20 cellular contexts compared by ENCODE assay signal in the genomic region with DNA sequence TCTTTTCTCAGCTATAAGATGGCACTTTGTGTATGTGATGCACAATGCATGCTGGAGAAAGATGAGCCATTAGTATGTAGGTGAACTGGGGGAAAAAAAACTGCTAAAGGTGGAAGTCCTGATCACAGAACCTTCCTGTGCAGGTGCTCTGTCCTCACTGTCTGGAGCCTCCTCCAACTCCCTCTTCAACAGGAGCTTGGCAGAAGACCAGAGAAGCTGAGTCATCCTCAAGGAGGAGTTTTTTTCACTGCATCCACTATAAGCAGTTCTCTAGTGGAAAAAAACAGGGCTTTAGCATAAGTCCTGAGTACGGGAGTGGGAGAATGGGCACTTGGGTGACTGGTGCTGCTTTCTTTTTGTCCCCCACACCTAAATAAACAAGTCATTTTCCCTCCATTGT.
DNase-seq lines count a peak whose midpoint lies in the region; ATAC-seq and TF ChIP-seq lines count a peak whose summit lies in the region.
"Had no signal": no experiment of that assay in that cellular context is flagged by ENCODE, and none has a peak within 500 bp of the region (broad histone marks: within the 10 kb centered on the region; RNA-seq: fewer than 3 reads in every experiment).

No MANE protein-coding gene starts in this region.

- H3K36me3 Mint-ChIP-seq in mesothelial cell of epicardium, result no peaks in the 10 kb centered on the region
- H3K36me3 Mint-ChIP-seq: brain had no signal

- peaks cover 6% of the 10 kb centered on the region for H3K9me3 Mint-ChIP-seq in mesothelial cell of epicardium

- in situ Hi-C loops in transverse colon (cut with MboI; ENCODE audit: low pct_ligation_motif_present in 1 of 4, low pct_unique_long_range_greater_than_20kb in 1 of 4, low sequenced_read_pairs in 3 of 4), result no loop called here

- peaks cover 0 to 14% (median 5%) of the 10 kb centered on the region in 4 donors for H3K4me1 ChIP-seq in transverse colon
- H3K4me1 ChIP-seq: heart right ventricle had no signal

- no peak for TF ChIP-seq EP300 in transverse colon (IDR thresholded peaks at IDR 0.05; ENCODE audit: low read depth)

- no peaks in the 10 kb centered on the region for H3K27me3 ChIP-seq in transverse colon
- H3K27me3 ChIP-seq: BLaER1 treated with 17β-estradiol and CSF1 and Interleukin-3, amounts not matched to agents 10 nM and 100 nM; heart right ventricle had no signal

- no peak for TF ChIP-seq POLR2A in transverse colon (IDR thresholded peaks at IDR 0.05)

- no peaks in the 10 kb centered on the region for H3K4me1 Mint-ChIP-seq in mesothelial cell of epicardium
- H3K4me1 Mint-ChIP-seq: activated CD4-positive, alpha-beta T cell treated with anti-CD3 and anti-CD28 coated beads, Interleukin-2, amount 10 ng/mL, durations not matched to agents 7 days and 5 days had no signal

- H3K36me3 ChIP-seq in transverse colon, result no peaks in the 10 kb centered on the region
- H3K36me3 ChIP-seq: BLaER1 treated with 17β-estradiol and CSF1 and Interleukin-3, amounts not matched to agents 10 nM and 100 nM; heart right ventricle had no signal

- no peak overlapping the region for H3K4me3 Mint-ChIP-seq in mesothelial cell of epicardium
- H3K4me3 Mint-ChIP-seq: activated CD4-positive, alpha-beta T cell treated with anti-CD3 and anti-CD28 coated beads, Interleukin-2, amount 10 ng/mL, durations not matched to agents 7 days and 5 days; brain had no signal

- H3K27me3 Mint-ChIP-seq in mesothelial cell of epicardium (ENCODE audit: low read depth), result peaks cover 13% of the 10 kb centered on the region
- H3K27me3 Mint-ChIP-seq: activated CD4-positive, alpha-beta T cell treated with anti-CD3 and anti-CD28 coated beads, Interleukin-2, amount 10 ng/mL, durations not matched to agents 7 days and 5 days had no signal

- H3K27ac ChIP-seq in transverse colon, result no peak overlapping the region
- H3K27ac ChIP-seq: 22Rv1; BLaER1 treated with 17β-estradiol and CSF1 and Interleukin-3, amounts not matched to agents 10 nM and 100 nM; heart right ventricle had no signal

- intact Hi-C loops in transverse colon (cut with DNase I; ENCODE audit: low total_unique reads), result no loop called here

- H3K4me3 ChIP-seq in transverse colon, result no peak overlapping the region
- H3K4me3 ChIP-seq: BLaER1 treated with 17β-estradiol and CSF1 and Interleukin-3, amounts not matched to agents 10 nM and 100 nM; heart right ventricle had no signal

- TF ChIP-seq CTCF in transverse colon (IDR thresholded peaks at IDR 0.05) (no peak), mesothelial cell of epicardium (IDR thresholded peaks at IDR 0.05; ENCODE audit: unreplicated experiment) (no peak)

- peak; percentile 10 for DNase-seq in DMS 273 (lab: John Stamatoyannopoulos, UW; ENCODE audit: unreplicated experiment)
- DNase-seq in DMS 273 treated with DMSO at 0.1 percent for 48 hours (lab: John Stamatoyannopoulos, UW), result no peak
- DNase-seq in SW480 (ENCODE audit: low spot score), result peak; percentile 23
- peak; percentile 30 for DNase-seq in inferior parietal cortex (ENCODE audit: extremely low spot score)
- peak; percentile 21 for DNase-seq in transverse colon
- no peak for DNase-seq in mesothelial cell of epicardium (ENCODE audit: low spot score in 2 of 2, unreplicated experiment in 2 of 2)
- DNase-seq in NK-92 treated with Interleukin-12 subunit alpha and Interleukin-12 subunit beta, amount 100 ng/mL, for 24 hours (lab: John Stamatoyannopoulos, UW), result no peak
- DNase-seq: activated CD4-positive, alpha-beta T cell treated with anti-CD3 and anti-CD28 coated beads, Interleukin-2, amount 10 ng/mL, durations not matched to agents 7 days and 5 days; activated naive CD4-positive, alpha-beta T cell treated with anti-CD3 and anti-CD28 coated beads, Interleukin-2, amount 50 U/mL, for 16 hours; activated T-cell treated with anti-CD3 and anti-CD28 coated beads for 4 hours; DMS79; heart right ventricle; Karpas-422; kidney; NCI-H146 had no signal

- no peak overlapping the region for H3K27ac Mint-ChIP-seq in mesothelial cell of epicardium
- H3K27ac Mint-ChIP-seq: activated CD4-positive, alpha-beta T cell treated with anti-CD3 and anti-CD28 coated beads, Interleukin-2, amount 10 ng/mL, durations not matched to agents 7 days and 5 days; brain had no signal

- H3K9me3 ChIP-seq in transverse colon, result no peaks in the 10 kb centered on the region
- H3K9me3 ChIP-seq: heart right ventricle had no signal

- ATAC-seq in HG02852 (IDR thresholded peaks at IDR 0.05; ENCODE audit: unreplicated experiment), result no peak
- ATAC-seq: esophagus mucosa, heart right ventricle had no signal

- 52% methylated on average over 1 of the region's 1 CpG; no CpG with 5 or more reads in 1 of the 2 donors for WGBS in transverse colon (ENCODE audit: low coverage in 1 of 2), 2 donors

Comparison
In these comparisons a context has a peak if more than half of its experiments do, and no peak if none do; other contexts are left out.
1. DNase-seq: peak in DMS 273 (single experiment), SW480 (single experiment), inferior parietal cortex (single experiment) and transverse colon (single experiment); none in DMS 273 treated with DMSO at 0.1 percent for 48 hours (single experiment), mesothelial cell of epicardium (0 of 2) and NK-92 treated with Interleukin-12 subunit alpha and Interleukin-12 subunit beta, amount 100 ng/mL, for 24 hours (single experiment).